In the genomic region with DNA sequence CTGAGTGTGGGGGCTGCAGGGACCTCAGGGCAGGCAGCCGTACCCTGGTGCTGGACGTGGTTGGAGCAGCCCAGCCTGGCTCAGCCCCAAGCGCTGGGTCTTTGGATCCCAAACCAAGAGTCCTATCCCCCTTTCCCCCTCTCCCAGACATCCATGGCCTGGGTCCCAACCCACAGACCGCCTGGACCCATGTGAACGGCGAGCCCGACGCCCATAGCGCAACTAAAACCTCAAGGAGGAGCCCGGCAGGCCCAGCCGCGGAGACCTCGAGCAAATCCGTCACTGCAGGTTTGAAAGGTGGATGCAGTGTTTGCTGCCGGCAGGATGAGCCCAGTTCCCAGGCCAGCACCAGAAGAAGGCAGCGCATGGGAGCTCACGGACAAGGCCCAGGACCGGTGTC, we compare ENCODE assay signal across 31 cellular contexts.
"Had no signal": no experiment of that assay in that cellular context is flagged by ENCODE, and none has a peak within 500 bp of the region (broad histone marks: within the 10 kb centered on the region; RNA-seq: fewer than 3 reads in every experiment).

No MANE protein-coding gene starts in this region.

- H3K4me3 Mint-ChIP-seq: naive thymus-derived CD4-positive, alpha-beta T cell; natural killer cell treated with Interleukin-12 subunit alpha and Interleukin-12 subunit beta and Interleukin-15 and Interleukin-18, amount 100 ng/mL, for 72 hours; stimulated activated naive CD8-positive, alpha-beta T cell treated with anti-CD3 and anti-CD28 coated beads, Interleukin-15, Interleukin-2, amounts not matched to agents 100 ng/mL and 50 ng/mL, for 24 hours; type B pancreatic cell had no signal

- H3K27me3 ChIP-seq: pancreas, tibial artery, uterus had no signal

- ATAC-seq: left cardiac atrium; left lung; lower lobe of right lung; mucosa of descending colon; naive thymus-derived CD4-positive, alpha-beta T cell; pancreas; right cardiac atrium; sciatic nerve had no signal

- H3K27ac ChIP-seq: left lung, lower lobe of right lung, pancreas, prostate gland, skin epidermis, suprapubic skin, thoracic aorta, tibial artery, uterus had no signal

- DNase-seq: hippocampal formation; kidney glomerular epithelial cell; left cardiac atrium; left lung; lower lobe of right lung; mammary epithelial cell; mesenchymal stem cell; midbrain; mucosa of descending colon; naive thymus-derived CD4-positive, alpha-beta T cell; nucleus accumbens; pancreas; posterior cingulate gyrus; retina; right cardiac atrium; stimulated activated CD4-positive, alpha-beta T cell treated with anti-CD3 and anti-CD28 coated beads, Interleukin-12 subunit alpha, Interleukin-12 subunit beta, amount 100 ng/mL, for 4 hours; stimulated activated CD4-positive, alpha-beta T cell treated with anti-CD3 and anti-CD28 coated beads, Interleukin-15, amount 100 ng/mL, for 24 hours; stimulated activated CD4-positive, alpha-beta T cell treated with anti-CD3 and anti-CD28 coated beads, Interleukin-2, amount 100 ng/mL, for 24 hours; stimulated activated CD4-positive, alpha-beta T cell treated with anti-CD3 and anti-CD28 coated beads, Interleukin-4, amount 100 ng/mL, for 1 hour; stimulated activated naive CD4-positive, alpha-beta T cell; tibial artery; uterus had no signal

- H3K27ac Mint-ChIP-seq: natural killer cell treated with Interleukin-12 subunit alpha and Interleukin-12 subunit beta and Interleukin-15 and Interleukin-18, amount 100 ng/mL, for 72 hours; stimulated activated naive CD8-positive, alpha-beta T cell treated with anti-CD3 and anti-CD28 coated beads, Interleukin-15, Interleukin-2, amounts not matched to agents 100 ng/mL and 50 ng/mL, for 24 hours; type B pancreatic cell had no signal

- H3K4me3 ChIP-seq: left lung, lower lobe of right lung, mucosa of descending colon, pancreas, prostate gland, skin epidermis, suprapubic skin, thoracic aorta, tibial artery, uterus had no signal

- H3K4me1 ChIP-seq: left lung, lower lobe of right lung, pancreas, prostate gland, suprapubic skin, tibial artery, uterus had no signal

- H3K36me3 ChIP-seq: left lung, lower lobe of right lung, pancreas, prostate gland, suprapubic skin, thoracic aorta, tibial artery, uterus had no signal

- H3K9me3 ChIP-seq: left lung, lower lobe of right lung, mucosa of descending colon, pancreas, prostate gland, suprapubic skin, thoracic aorta, tibial artery, uterus had no signal

- H3K27me3 Mint-ChIP-seq: naive thymus-derived CD4-positive, alpha-beta T cell; natural killer cell treated with Interleukin-12 subunit alpha and Interleukin-12 subunit beta and Interleukin-15 and Interleukin-18, amount 100 ng/mL, for 72 hours; stimulated activated naive CD8-positive, alpha-beta T cell treated with anti-CD3 and anti-CD28 coated beads, Interleukin-15, Interleukin-2, amounts not matched to agents 100 ng/mL and 50 ng/mL, for 24 hours; type B pancreatic cell had no signal

- H3K36me3 Mint-ChIP-seq: natural killer cell treated with Interleukin-12 subunit alpha and Interleukin-12 subunit beta and Interleukin-15 and Interleukin-18, amount 100 ng/mL, for 72 hours; type B pancreatic cell had no signal

- FAIRE-seq: keratinocyte, pancreas had no signal

- H3K9me3 Mint-ChIP-seq: natural killer cell treated with Interleukin-12 subunit alpha and Interleukin-12 subunit beta and Interleukin-15 and Interleukin-18, amount 100 ng/mL, for 72 hours; stimulated activated naive CD8-positive, alpha-beta T cell treated with anti-CD3 and anti-CD28 coated beads, Interleukin-15, Interleukin-2, amounts not matched to agents 100 ng/mL and 50 ng/mL, for 24 hours; type B pancreatic cell had no signal
